ENCODE assay signal across 1 cellular context in the genomic region with DNA sequence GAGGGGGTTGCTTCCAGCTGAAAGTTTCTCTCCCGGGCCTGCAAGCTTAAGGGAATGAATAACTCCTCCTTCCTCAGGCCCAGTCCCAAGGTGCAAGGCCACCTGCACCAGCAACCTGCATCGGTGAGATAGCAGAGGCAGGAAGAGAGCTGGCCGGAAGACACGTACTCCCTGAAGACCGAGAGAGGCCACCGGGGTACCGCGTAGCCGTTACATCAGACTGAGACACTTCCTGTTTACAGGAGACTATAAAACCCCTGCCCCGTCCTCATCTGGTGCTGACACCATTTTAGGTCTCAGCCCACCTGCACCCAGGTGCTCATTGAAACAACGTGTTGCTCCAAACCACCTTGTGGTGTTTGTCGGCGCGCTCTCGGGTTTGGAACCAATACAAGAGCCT.
TF ChIP-seq lines count a peak whose summit lies in the region.

No MANE protein-coding gene starts in this region.

TF ChIP-seq in WTC11, 78 proteins besides CTCF, POLR2A, EP300 and RAD21 (continued from another document):
- TF ChIP-seq, protein P1, sequence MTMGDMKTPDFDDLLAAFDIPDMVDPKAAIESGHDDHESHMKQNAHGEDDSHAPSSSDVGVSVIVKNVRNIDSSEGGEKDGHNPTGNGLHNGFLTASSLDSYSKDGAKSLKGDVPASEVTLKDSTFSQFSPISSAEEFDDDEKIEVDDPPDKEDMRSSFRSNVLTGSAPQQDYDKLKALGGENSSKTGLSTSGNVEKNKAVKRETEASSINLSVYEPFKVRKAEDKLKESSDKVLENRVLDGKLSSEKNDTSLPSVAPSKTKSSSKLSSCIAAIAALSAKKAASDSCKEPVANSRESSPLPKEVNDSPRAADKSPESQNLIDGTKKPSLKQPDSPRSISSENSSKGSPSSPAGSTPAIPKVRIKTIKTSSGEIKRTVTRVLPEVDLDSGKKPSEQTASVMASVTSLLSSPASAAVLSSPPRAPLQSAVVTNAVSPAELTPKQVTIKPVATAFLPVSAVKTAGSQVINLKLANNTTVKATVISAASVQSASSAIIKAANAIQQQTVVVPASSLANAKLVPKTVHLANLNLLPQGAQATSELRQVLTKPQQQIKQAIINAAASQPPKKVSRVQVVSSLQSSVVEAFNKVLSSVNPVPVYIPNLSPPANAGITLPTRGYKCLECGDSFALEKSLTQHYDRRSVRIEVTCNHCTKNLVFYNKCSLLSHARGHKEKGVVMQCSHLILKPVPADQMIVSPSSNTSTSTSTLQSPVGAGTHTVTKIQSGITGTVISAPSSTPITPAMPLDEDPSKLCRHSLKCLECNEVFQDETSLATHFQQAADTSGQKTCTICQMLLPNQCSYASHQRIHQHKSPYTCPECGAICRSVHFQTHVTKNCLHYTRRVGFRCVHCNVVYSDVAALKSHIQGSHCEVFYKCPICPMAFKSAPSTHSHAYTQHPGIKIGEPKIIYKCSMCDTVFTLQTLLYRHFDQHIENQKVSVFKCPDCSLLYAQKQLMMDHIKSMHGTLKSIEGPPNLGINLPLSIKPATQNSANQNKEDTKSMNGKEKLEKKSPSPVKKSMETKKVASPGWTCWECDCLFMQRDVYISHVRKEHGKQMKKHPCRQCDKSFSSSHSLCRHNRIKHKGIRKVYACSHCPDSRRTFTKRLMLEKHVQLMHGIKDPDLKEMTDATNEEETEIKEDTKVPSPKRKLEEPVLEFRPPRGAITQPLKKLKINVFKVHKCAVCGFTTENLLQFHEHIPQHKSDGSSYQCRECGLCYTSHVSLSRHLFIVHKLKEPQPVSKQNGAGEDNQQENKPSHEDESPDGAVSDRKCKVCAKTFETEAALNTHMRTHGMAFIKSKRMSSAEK (CRISPR knock-in tag; IDR thresholded peaks at IDR 0.05; ENCODE audit: borderline replicate concordance), result no peak
- TF ChIP-seq ZNF317 (CRISPR knock-in tag; IDR thresholded peaks at IDR 0.05; ENCODE audit: borderline replicate concordance, low read depth), result no peak
- TF ChIP-seq, protein P2, sequence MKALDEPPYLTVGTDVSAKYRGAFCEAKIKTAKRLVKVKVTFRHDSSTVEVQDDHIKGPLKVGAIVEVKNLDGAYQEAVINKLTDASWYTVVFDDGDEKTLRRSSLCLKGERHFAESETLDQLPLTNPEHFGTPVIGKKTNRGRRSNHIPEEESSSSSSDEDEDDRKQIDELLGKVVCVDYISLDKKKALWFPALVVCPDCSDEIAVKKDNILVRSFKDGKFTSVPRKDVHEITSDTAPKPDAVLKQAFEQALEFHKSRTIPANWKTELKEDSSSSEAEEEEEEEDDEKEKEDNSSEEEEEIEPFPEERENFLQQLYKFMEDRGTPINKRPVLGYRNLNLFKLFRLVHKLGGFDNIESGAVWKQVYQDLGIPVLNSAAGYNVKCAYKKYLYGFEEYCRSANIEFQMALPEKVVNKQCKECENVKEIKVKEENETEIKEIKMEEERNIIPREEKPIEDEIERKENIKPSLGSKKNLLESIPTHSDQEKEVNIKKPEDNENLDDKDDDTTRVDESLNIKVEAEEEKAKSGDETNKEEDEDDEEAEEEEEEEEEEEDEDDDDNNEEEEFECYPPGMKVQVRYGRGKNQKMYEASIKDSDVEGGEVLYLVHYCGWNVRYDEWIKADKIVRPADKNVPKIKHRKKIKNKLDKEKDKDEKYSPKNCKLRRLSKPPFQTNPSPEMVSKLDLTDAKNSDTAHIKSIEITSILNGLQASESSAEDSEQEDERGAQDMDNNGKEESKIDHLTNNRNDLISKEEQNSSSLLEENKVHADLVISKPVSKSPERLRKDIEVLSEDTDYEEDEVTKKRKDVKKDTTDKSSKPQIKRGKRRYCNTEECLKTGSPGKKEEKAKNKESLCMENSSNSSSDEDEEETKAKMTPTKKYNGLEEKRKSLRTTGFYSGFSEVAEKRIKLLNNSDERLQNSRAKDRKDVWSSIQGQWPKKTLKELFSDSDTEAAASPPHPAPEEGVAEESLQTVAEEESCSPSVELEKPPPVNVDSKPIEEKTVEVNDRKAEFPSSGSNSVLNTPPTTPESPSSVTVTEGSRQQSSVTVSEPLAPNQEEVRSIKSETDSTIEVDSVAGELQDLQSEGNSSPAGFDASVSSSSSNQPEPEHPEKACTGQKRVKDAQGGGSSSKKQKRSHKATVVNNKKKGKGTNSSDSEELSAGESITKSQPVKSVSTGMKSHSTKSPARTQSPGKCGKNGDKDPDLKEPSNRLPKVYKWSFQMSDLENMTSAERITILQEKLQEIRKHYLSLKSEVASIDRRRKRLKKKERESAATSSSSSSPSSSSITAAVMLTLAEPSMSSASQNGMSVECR (CRISPR knock-in tag; IDR thresholded peaks at IDR 0.05; ENCODE audit: borderline replicate concordance), result no peak
